ENCODE assay signal across 8 cellular contexts in genomic region chr9:127505396-127506116, GRCh38. TPM values are rescaled to one million over a fixed set of nuclear protein-coding genes. Genes with fewer than 3 reads are reported as not detected.
DNase-seq lines count a peak whose midpoint lies in the region; ATAC-seq and TF ChIP-seq lines count a peak whose summit lies in the region.

No MANE protein-coding gene starts in this region.

- no peaks in the 10 kb centered on the region for H3K9me3 Mint-ChIP-seq in activated CD4-positive, alpha-beta T cell treated with anti-CD3 and anti-CD28 coated beads, Interleukin-2, amount 10 ng/mL, durations not matched to agents 24 days and 14 days

- 72 to 75% methylated on average over 16 of the region's 16 CpGs for WGBS in sigmoid colon, 2 donors

- no peak for TF ChIP-seq EP300 in sigmoid colon (IDR thresholded peaks at IDR 0.05)

- H3K27me3 ChIP-seq in HL-60 (ENCODE audit: insufficient read depth, poor library complexity, severe bottlenecking) (no peaks in the 10 kb centered on the region), sigmoid colon (no peaks in the 10 kb centered on the region)

- TF ChIP-seq POLR2A in sigmoid colon (IDR thresholded peaks at IDR 0.05) = no peak

- intact Hi-C loops in activated CD4-positive, alpha-beta T cell treated with anti-CD3 and anti-CD28 coated beads, Interleukin-2, amount 10 ng/mL, durations not matched to agents 24 days and 14 days (cut with micrococcal nuclease) = no loop called here
- intact Hi-C loops in sigmoid colon (cut with DNase I) = loop anchor here (2.0 to 10.0 kb wide), 2 partner anchors 31 to 419 kb away; no protein-coding TSS in a partner anchor

- no peak overlapping the region for H3K27ac ChIP-seq in HL-60 (replicated peaks)
- peak overlapping the region in 3 of 4 donors; percentile 74 to 75 (median 75) for H3K27ac ChIP-seq in sigmoid colon

- H3K36me3 ChIP-seq in sigmoid colon = peaks cover 4 to 85% (median 53%) of the 10 kb centered on the region in 4 donors

- peaks cover 2% of the 10 kb centered on the region for H3K4me1 Mint-ChIP-seq in activated CD4-positive, alpha-beta T cell treated with anti-CD3 and anti-CD28 coated beads, Interleukin-2, amount 10 ng/mL, durations not matched to agents 24 days and 14 days

- DNase-seq in COLO668 (lab: John Stamatoyannopoulos, UW; ENCODE audit: unreplicated experiment) = peak; percentile 27
- peak in 1 of 2 experiments; percentile 56 for DNase-seq in HL-60 (ENCODE audit: low read depth in 1 of 2, low spot score in 1 of 2)
- DNase-seq in activated CD4-positive, alpha-beta T cell treated with anti-CD3 and anti-CD28 coated beads, Interleukin-2, amount 10 ng/mL, durations not matched to agents 24 days and 14 days = peak; percentile 81
- peak; percentile 29 for DNase-seq in fibroblast of peridontal ligament (ENCODE audit: extremely low read depth)
- no peak for DNase-seq in sigmoid colon
- DNase-seq in inferior parietal cortex (ENCODE audit: extremely low spot score) = no peak
- DNase-seq in anterior cingulate cortex (lab: John Stamatoyannopoulos, UW) = no peak

- TF ChIP-seq CTCF in HL-60 (IDR thresholded peaks at IDR 0.05; ENCODE audit: insufficient read depth, low read length) (peak; percentile 54), sigmoid colon (IDR thresholded peaks at IDR 0.05) (peak; percentile 45 to 69 (median 60))

- no peak overlapping the region for H3K4me3 ChIP-seq in HL-60 (replicated peaks; ENCODE audit: insufficient read depth, low read length)
- H3K4me3 ChIP-seq in sigmoid colon = no peak overlapping the region

- peaks cover 3% of the 10 kb centered on the region for H3K36me3 Mint-ChIP-seq in activated CD4-positive, alpha-beta T cell treated with anti-CD3 and anti-CD28 coated beads, Interleukin-2, amount 10 ng/mL, durations not matched to agents 24 days and 14 days (ENCODE audit: low read depth)

- H3K4me1 ChIP-seq in sigmoid colon = peaks cover 0 to 36% (median 24%) of the 10 kb centered on the region in 4 donors

- ATAC-seq in GM19463 (IDR thresholded peaks at IDR 0.05; ENCODE audit: unreplicated experiment) = no peak

- no peak overlapping the region for H3K4me3 Mint-ChIP-seq in activated CD4-positive, alpha-beta T cell treated with anti-CD3 and anti-CD28 coated beads, Interleukin-2, amount 10 ng/mL, durations not matched to agents 24 days and 14 days

- no peak overlapping the region for H3K27ac Mint-ChIP-seq in activated CD4-positive, alpha-beta T cell treated with anti-CD3 and anti-CD28 coated beads, Interleukin-2, amount 10 ng/mL, durations not matched to agents 24 days and 14 days

- no peaks in the 10 kb centered on the region for H3K27me3 Mint-ChIP-seq in activated CD4-positive, alpha-beta T cell treated with anti-CD3 and anti-CD28 coated beads, Interleukin-2, amount 10 ng/mL, durations not matched to agents 24 days and 14 days

- H3K9me3 ChIP-seq in sigmoid colon = no peaks in the 10 kb centered on the region

RNA-seq across cellular contexts. Expression of gene LRSAM1, which starts 54.2 kb away (rescaled TPM):
- total RNA-seq in activated CD4-positive, alpha-beta T cell treated with anti-CD3 and anti-CD28 coated beads, Interleukin-2, amount 10 ng/mL, durations not matched to agents 24 days and 14 days = 24.6 and 26.4 TPM in 2 replicates
- total RNA-seq in sigmoid colon = 10 to 100 TPM; 17.9 to 54.0 (median 30.2) TPM
- 10 to 100 TPM in 1 of 3 donors, 1 to 10 TPM in 2; 6.9 to 17.4 (median 7.2) TPM for polyA plus RNA-seq in sigmoid colon

RNA-seq across cellular contexts. Expression of gene RPL12, which starts 54.4 kb away (rescaled TPM):
- total RNA-seq in activated CD4-positive, alpha-beta T cell treated with anti-CD3 and anti-CD28 coated beads, Interleukin-2, amount 10 ng/mL, durations not matched to agents 24 days and 14 days = 1,245 and 1,252 TPM in 2 replicates
- 1,000 to 10,000 TPM; 2,502 to 5,061 (median 3,494) TPM for total RNA-seq in sigmoid colon
- polyA plus RNA-seq in sigmoid colon = 1,000 to 10,000 TPM; 2,492 to 4,552 (median 2,965) TPM

Comparison
In these comparisons a context has a peak if more than half of its experiments do, and no peak if none do; other contexts are left out.
1. DNase-seq: peak in COLO668 (single experiment), activated CD4-positive, alpha-beta T cell treated with anti-CD3 and anti-CD28 coated beads, Interleukin-2, amount 10 ng/mL, durations not matched to agents 24 days and 14 days (single experiment) and fibroblast of peridontal ligament (single experiment); none in sigmoid colon (single experiment), inferior parietal cortex (single experiment) and anterior cingulate cortex (0 of 58).